Comparison of ENCODE assay signal across 24 cellular contexts in the genomic region with DNA sequence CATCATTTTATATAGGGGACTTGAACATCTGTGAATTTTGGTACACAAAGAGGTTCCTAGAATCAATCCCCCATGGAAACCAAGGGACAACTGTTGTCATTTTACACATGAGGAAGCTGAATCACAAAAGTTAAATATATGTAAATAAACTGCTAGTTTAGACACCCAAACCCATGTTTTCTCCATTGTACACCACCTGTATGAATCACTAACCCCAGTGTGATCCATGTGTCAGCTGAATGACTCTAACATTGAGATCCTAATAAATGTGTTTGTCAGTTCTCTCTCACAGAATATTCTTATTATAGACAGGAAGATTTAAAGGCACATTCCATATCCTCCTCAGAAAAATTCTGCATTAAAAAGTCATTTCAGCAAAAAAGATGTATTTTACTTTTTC.
"Had no signal": no experiment of that assay in that cellular context is flagged by ENCODE, and none has a peak within 500 bp of the region (broad histone marks: within the 10 kb centered on the region; RNA-seq: fewer than 3 reads in every experiment).

No MANE protein-coding gene starts in this region.

- H3K27me3 ChIP-seq: left lung, sigmoid colon, upper lobe of left lung had no signal

- H3K4me1 ChIP-seq: left lung, sigmoid colon, upper lobe of left lung had no signal

- H3K4me1 Mint-ChIP-seq: activated CD4-positive, alpha-beta T cell treated with anti-CD3 and anti-CD28 coated beads for 36 hours; activated naive CD8-positive, alpha-beta T cell treated with anti-CD3 and anti-CD28 coated beads for 36 hours; neural crest cell had no signal

- ATAC-seq: activated CD4-positive, alpha-beta T cell treated with anti-CD3 and anti-CD28 coated beads for 36 hours; activated T-cell treated with anti-CD3 and anti-CD28 coated beads, Interleukin-2, amount 50 U/mL, for 4 hours; left lung; naive thymus-derived CD4-positive, alpha-beta T cell had no signal

- H3K27ac Mint-ChIP-seq: activated B cell treated with CpG ODN at 0.5 μM for 24 hours; activated CD4-positive, alpha-beta T cell treated with anti-CD3 and anti-CD28 coated beads for 36 hours; activated naive CD8-positive, alpha-beta T cell treated with anti-CD3 and anti-CD28 coated beads for 36 hours; naive thymus-derived CD4-positive, alpha-beta T cell; T-helper 1 cell treated with Interleukin-12 subunit alpha and Interleukin-12 subunit beta and Interleukin-4 antibody, amounts not matched to agents 30 μg/mL and 1 μg/mL, for 36 hours had no signal

- H3K9me3 ChIP-seq: left lung, sigmoid colon, thoracic aorta, upper lobe of left lung had no signal

- H3K27ac ChIP-seq: coronary artery, left lung, sigmoid colon, thoracic aorta, upper lobe of left lung had no signal

- H3K4me3 ChIP-seq: coronary artery, left lung, lung, sigmoid colon, thoracic aorta, upper lobe of left lung had no signal

- H3K9me3 Mint-ChIP-seq: activated B cell treated with CpG ODN at 0.5 μM for 24 hours; activated naive CD8-positive, alpha-beta T cell treated with anti-CD3 and anti-CD28 coated beads for 36 hours; activated T-cell treated with anti-CD3 and anti-CD28 coated beads, Interleukin-2, amount 50 U/mL, for 4 hours; naive thymus-derived CD4-positive, alpha-beta T cell; neural crest cell; T-helper 1 cell treated with Interleukin-12 subunit alpha and Interleukin-12 subunit beta and Interleukin-4 antibody, amounts not matched to agents 30 μg/mL and 1 μg/mL, for 36 hours had no signal

- DNase-seq: activated B cell treated with CpG ODN at 0.5 μM for 24 hours; activated CD4-positive, alpha-beta T cell treated with anti-CD3 and anti-CD28 coated beads for 36 hours; activated CD4-positive, alpha-beta T cell treated with anti-CD3 and anti-CD28 coated beads, Interleukin-2, amount 50 U/mL, for 4 hours; activated CD8-positive, alpha-beta memory T cell treated with anti-CD3 and anti-CD28 coated beads for 24 hours; activated CD8-positive, alpha-beta memory T cell treated with anti-CD3 and anti-CD28 coated beads, Interleukin-2, amount 50 U/mL, for 48 hours; activated naive CD4-positive, alpha-beta T cell treated with Interleukin-2 at 50 U/mL for 16 hours; activated naive CD8-positive, alpha-beta T cell treated with anti-CD3 and anti-CD28 coated beads for 36 hours; activated T-cell treated with anti-CD3 and anti-CD28 coated beads, Interleukin-2, amount 50 U/mL, for 4 hours; cerebellar nuclear complex; kidney; left lung; naive thymus-derived CD4-positive, alpha-beta T cell; posterior cingulate gyrus; retina; sigmoid colon; stimulated activated CD4-positive, alpha-beta T cell treated with anti-CD3 and anti-CD28 coated beads, Interleukin-4, amount 100 ng/mL, for 1 hour; stimulated activated naive CD4-positive, alpha-beta T cell treated with Interleukin-2 at 50 U/mL for 16 hours; T1000 had no signal

- H3K4me3 Mint-ChIP-seq: activated B cell treated with CpG ODN at 0.5 μM for 24 hours; activated CD4-positive, alpha-beta T cell treated with anti-CD3 and anti-CD28 coated beads for 36 hours; activated naive CD8-positive, alpha-beta T cell treated with anti-CD3 and anti-CD28 coated beads for 36 hours; activated T-cell treated with anti-CD3 and anti-CD28 coated beads, Interleukin-2, amount 50 U/mL, for 4 hours; naive thymus-derived CD4-positive, alpha-beta T cell; neural crest cell; T-helper 1 cell treated with Interleukin-12 subunit alpha and Interleukin-12 subunit beta and Interleukin-4 antibody, amounts not matched to agents 30 μg/mL and 1 μg/mL, for 36 hours had no signal
